Comparison of ENCODE assay signal across 21 cellular contexts in genomic region chr10:104220515-104220914, GRCh38. TPM values are rescaled to one million over a fixed set of nuclear protein-coding genes. Genes with fewer than 3 reads are reported as not detected.
"Had no signal": no experiment of that assay in that cellular context is flagged by ENCODE, and none has a peak within 500 bp of the region (broad histone marks: within the 10 kb centered on the region; RNA-seq: fewer than 3 reads in every experiment).

No MANE protein-coding gene starts in this region.

- H3K9ac ChIP-seq: KMS-11, SK-N-SH had no signal

- H3K36me3 Mint-ChIP-seq: IgD-negative memory B cell had no signal

- H3K4me3 Mint-ChIP-seq: IgD-negative memory B cell had no signal

- ATAC-seq: K562 had no signal

- H3K9me2 ChIP-seq: SK-N-SH had no signal

- H3K4me2 ChIP-seq: KMS-11, SK-N-SH had no signal

- H3K27ac ChIP-seq: KMS-11 had no signal

- FAIRE-seq: K562, RCC 7860 had no signal

- H3K9me3 Mint-ChIP-seq: IgD-negative memory B cell had no signal

- H3K27ac Mint-ChIP-seq: IgD-negative memory B cell had no signal

- DNase-seq: MV-4-11, NCI-H1048, NCI-H1105, NCI-H1417, NCI-H1436 treated with DMSO at 0.1 percent for 48 hours, NCI-H1694, NCI-H187 treated with DMSO at 0.1 percent for 48 hours, NCI-H2029 treated with DMSO at 0.1 percent for 48 hours, NCI-H2171 treated with DMSO at 0.1 percent for 48 hours, NCI-H524 treated with DMSO at 0.1 percent for 48 hours, NCI-H69, NCI-H774, Right ventricle myocardium superior, RPMI8226, SIG-M5, SK-N-SH had no signal

- H3K4me3 ChIP-seq: K562 had no signal

- H3K9me3 ChIP-seq: SK-N-SH had no signal

RNA-seq across cellular contexts. Expression of gene CFAP43, which starts 11.6 kb away (rescaled TPM):
- total RNA-seq: HT1080, Right ventricle myocardium superior had no signal
- polyA plus RNA-seq: IgD-negative memory B cell had no signal
